ENCODE assay signal across 20 cellular contexts in the genomic region with DNA sequence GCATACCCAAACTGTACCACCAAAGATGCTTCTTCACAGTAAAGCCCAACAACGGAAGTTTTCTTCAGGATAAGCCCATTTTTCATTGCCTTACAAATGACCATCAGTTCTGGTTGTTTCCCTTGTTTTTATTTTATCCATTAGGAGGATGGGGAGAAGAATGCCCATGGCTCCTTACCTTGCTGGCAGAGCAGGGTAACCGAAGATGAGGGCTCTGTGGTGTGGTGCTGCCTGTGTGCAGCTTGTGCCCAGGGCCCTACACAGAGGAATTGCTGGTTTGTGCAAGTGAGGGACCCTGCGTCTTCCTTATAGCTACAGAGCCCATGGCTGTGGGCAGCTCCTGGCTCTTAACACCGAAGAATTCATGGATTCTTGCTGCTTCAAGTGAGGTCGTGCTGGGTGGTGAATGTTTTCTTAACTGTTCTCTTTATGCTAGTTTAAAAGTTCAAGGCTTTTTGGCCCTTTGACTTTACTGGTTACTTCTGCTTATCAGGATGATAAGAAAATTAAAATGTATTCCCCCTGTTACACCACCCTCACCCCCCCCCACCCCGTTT.
A peak's percentile ranks its signal among the peaks of the same experiment; 100 is the strongest.
DNase-seq lines count a peak whose midpoint lies in the region; ATAC-seq, FAIRE-seq and TF ChIP-seq lines count a peak whose summit lies in the region.
"Had no signal": no experiment of that assay in that cellular context is flagged by ENCODE, and none has a peak within 500 bp of the region (broad histone marks: within the 10 kb centered on the region; RNA-seq: fewer than 3 reads in every experiment).

No MANE protein-coding gene starts in this region.

- H3K36me3 Mint-ChIP-seq in chondrocyte (ENCODE audit: low read depth): peaks cover 3% of the 10 kb centered on the region

- ATAC-seq in SK-N-SH treated with all-trans-retinoic acid at 6 μM for 48 hours (no peak), GM18511 (IDR thresholded peaks at IDR 0.05; ENCODE audit: unreplicated experiment) (no peak)
- ATAC-seq: left lung, mucosa of descending colon had no signal

- H2BK15ac ChIP-seq in mesendoderm (replicated peaks; ENCODE audit: low read depth): no peak overlapping the region

- no peaks in the 10 kb centered on the region for H3K9me3 Mint-ChIP-seq in chondrocyte (ENCODE audit: low read depth)

- peak overlapping the region; percentile 37 for H3K56ac ChIP-seq in mesendoderm (ENCODE audit: low read length)

- H3K4me3 ChIP-seq in SK-N-SH (ENCODE audit: low read depth in 2 of 2, low read length in 1 of 2) (no peak overlapping the region), mesendoderm (ENCODE audit: low read length) (no peak overlapping the region)
- H3K4me3 ChIP-seq: left lung, mucosa of descending colon, prostate gland, SK-N-MC, testis had no signal

- no peak for TF ChIP-seq RAD21 in SK-N-SH (IDR thresholded peaks at IDR 0.05; ENCODE audit: low read length)

- H3K4me1 Mint-ChIP-seq in chondrocyte (ENCODE audit: low read depth): peaks cover 78% of the 10 kb centered on the region

- no peaks in the 10 kb centered on the region for H3K9me3 ChIP-seq in SK-N-SH
- H3K9me3 ChIP-seq: left lung, mucosa of descending colon, prostate gland, testis had no signal

- H4K8ac ChIP-seq in mesendoderm (ENCODE audit: low read depth, low read length): no peak overlapping the region

- TF ChIP-seq CTCF in SK-N-SH (IDR thresholded peaks at IDR 0.05): no peak
- no peak for TF ChIP-seq CTCF in chondrocyte (IDR thresholded peaks at IDR 0.05)

- no peak overlapping the region for H2BK5ac ChIP-seq in mesendoderm (ENCODE audit: low read length)

- peaks cover 25% of the 10 kb centered on the region for H3K79me1 ChIP-seq in mesendoderm (ENCODE audit: low read length)

- H3K4ac ChIP-seq in mesendoderm (ENCODE audit: low read depth, low read length): no peak overlapping the region

- H3K9ac ChIP-seq in SK-N-SH (no peak overlapping the region), mesendoderm (ENCODE audit: low read length) (no peak overlapping the region)

- no peak for TF ChIP-seq EP300 in SK-N-SH (IDR thresholded peaks at IDR 0.05; ENCODE audit: borderline replicate concordance in 1 of 2, low read depth in 1 of 2, low read length in 1 of 2)

- H3K27ac ChIP-seq in SK-N-SH (ENCODE audit: low read depth in 2 of 2, low read length in 1 of 2) (peak overlapping the region; percentile 51 to 95; a peak in 3 of 4 replicates), mesendoderm (ENCODE audit: low read depth, low read length) (peak overlapping the region; percentile 33)
- H3K27ac ChIP-seq: 22Rv1, HL-60, left lung, prostate gland, SK-N-MC, testis had no signal

- H3K27me3 Mint-ChIP-seq in chondrocyte (ENCODE audit: low read depth): no peaks in the 10 kb centered on the region
- H3K27me3 Mint-ChIP-seq: activated naive CD8-positive, alpha-beta T cell treated with anti-CD3 and anti-CD28 coated beads for 36 hours had no signal

- H2AK5ac ChIP-seq in mesendoderm (ENCODE audit: low read length): no peak overlapping the region

- H4K20me1 ChIP-seq in SK-N-SH (ENCODE audit: insufficient read depth): peaks cover 88% of the 10 kb centered on the region

- DNase-seq in SK-N-SH (no peak), chondrocyte (ENCODE audit: low spot score) (no peak), mesendoderm (peak; percentile 58), RCC 7860 (ENCODE audit: low spot score) (no peak), occipital lobe (lab: John Stamatoyannopoulos, UW) (no peak), DMS53 treated with DMSO at 0.1 percent for 48 hours (lab: John Stamatoyannopoulos, UW; ENCODE audit: unreplicated experiment) (no peak)
- DNase-seq: activated naive CD8-positive, alpha-beta T cell treated with anti-CD3 and anti-CD28 coated beads for 36 hours; EL; left lung; mucosa of descending colon; NCI-H1417; NCI-H510A; testis had no signal

- H3K27me3 ChIP-seq in SK-N-SH (ENCODE audit: insufficient read depth): no peaks in the 10 kb centered on the region
- H3K27me3 ChIP-seq in mesendoderm (ENCODE audit: insufficient read depth, low read length, poor library complexity): no peaks in the 10 kb centered on the region
- H3K27me3 ChIP-seq: left lung, testis had no signal

- no peaks in the 10 kb centered on the region for H3K9me2 ChIP-seq in SK-N-SH

- H4K5ac ChIP-seq in mesendoderm (ENCODE audit: low read length): no peak overlapping the region

- H3K27ac Mint-ChIP-seq in chondrocyte (ENCODE audit: unreplicated experiment): peak overlapping the region; percentile 61

- H3K23ac ChIP-seq in mesendoderm (ENCODE audit: low read length): no peak overlapping the region

- no peak overlapping the region for H3K4me3 Mint-ChIP-seq in chondrocyte (ENCODE audit: unreplicated experiment)
- H3K4me3 Mint-ChIP-seq: activated naive CD8-positive, alpha-beta T cell treated with anti-CD3 and anti-CD28 coated beads for 36 hours had no signal

- FAIRE-seq in RCC 7860 (lab: Jason Lieb, UNC): no peak
- FAIRE-seq: H54 had no signal

- peaks cover 30% of the 10 kb centered on the region for H3F3A ChIP-seq in SK-N-SH (replicated peaks; ENCODE audit: insufficient read depth)

- H3K36me3 ChIP-seq in SK-N-SH (replicated peaks in 1 of 2; ENCODE audit: control insufficient read depth in 1 of 2, insufficient read depth in 2 of 2, low read length in 1 of 2) (no peaks in the 10 kb centered on the region), mesendoderm (ENCODE audit: control insufficient read depth, insufficient read depth, low read length) (no peaks in the 10 kb centered on the region)
- H3K36me3 ChIP-seq: left lung, prostate gland had no signal

- no peak overlapping the region for H2AFZ ChIP-seq in SK-N-SH (ENCODE audit: low read depth)

- peaks cover 100% of the 10 kb centered on the region for H3K79me2 ChIP-seq in SK-N-SH (ENCODE audit: insufficient read depth)
- peaks cover 48% of the 10 kb centered on the region for H3K79me2 ChIP-seq in mesendoderm (ENCODE audit: control insufficient read depth, insufficient read depth, low read length)

- H3K4me1 ChIP-seq in SK-N-SH (ENCODE audit: control insufficient read depth in 1 of 2, insufficient read depth in 2 of 2, low read depth in 1 of 2, low read length in 1 of 2) (peaks cover 58 to 61% of the 10 kb centered on the region in 2 experiments), mesendoderm (ENCODE audit: control insufficient read depth, low read depth, low read length) (peaks cover 14% of the 10 kb centered on the region)
- H3K4me1 ChIP-seq: prostate gland had no signal

- no peak overlapping the region for H2BK120ac ChIP-seq in mesendoderm (ENCODE audit: low read depth, low read length)

- 96% methylated on average over 6 of the region's 6 CpGs for WGBS in SK-N-SH (ENCODE audit: low lambda C conversion rate)
- WGBS in mesendoderm (ENCODE audit: extremely low coverage, insufficient coverage, low lambda C conversion rate): no CpG with 5 or more reads among the region's 6 CpGs

- POLR2A ChIA-PET in SK-N-SH (lab: Yijun Ruan, JAX): no interaction called here

- CTCF ChIA-PET in SK-N-SH (lab: Yijun Ruan, JAX): interaction anchor here (2.0 to 2.4 kb wide), 2 partner anchors 14 to 23 kb away, joined by 9 to 14 read pairs; no protein-coding TSS in a partner anchor

- no peak overlapping the region for H3K18ac ChIP-seq in mesendoderm (ENCODE audit: low read length)

- H3K4me2 ChIP-seq in SK-N-SH (no peak overlapping the region), mesendoderm (ENCODE audit: low read length) (no peak overlapping the region)

TF ChIP-seq in SK-N-SH, 30 proteins besides CTCF, POLR2A, EP300 and RAD21 (continues in another document):
- TF ChIP-seq NFIC (IDR thresholded peaks at IDR 0.05; ENCODE audit: borderline replicate concordance) (no peak), FOXM1 (IDR thresholded peaks at IDR 0.05; ENCODE audit: low read depth) (no peak), ELF1 (IDR thresholded peaks at IDR 0.05) (no peak), TAF1 (IDR thresholded peaks at IDR 0.05; ENCODE audit: borderline replicate concordance, low read depth, low read length) (no peak), SMC3 (IDR thresholded peaks at IDR 0.05; ENCODE audit: low read depth, low read length) (no peak), GATA2 (CRISPR knock-in tag; IDR thresholded peaks at IDR 0.05) (no peak), CHD2 (IDR thresholded peaks at IDR 0.05; ENCODE audit: low read length, partially characterized antibody) (no peak), FOSL2 (IDR thresholded peaks at IDR 0.05; ENCODE audit: borderline replicate concordance, low read depth) (no peak), RFX5 (IDR thresholded peaks at IDR 0.05; ENCODE audit: low read length) (no peak)
- TF ChIP-seq, protein P1, sequence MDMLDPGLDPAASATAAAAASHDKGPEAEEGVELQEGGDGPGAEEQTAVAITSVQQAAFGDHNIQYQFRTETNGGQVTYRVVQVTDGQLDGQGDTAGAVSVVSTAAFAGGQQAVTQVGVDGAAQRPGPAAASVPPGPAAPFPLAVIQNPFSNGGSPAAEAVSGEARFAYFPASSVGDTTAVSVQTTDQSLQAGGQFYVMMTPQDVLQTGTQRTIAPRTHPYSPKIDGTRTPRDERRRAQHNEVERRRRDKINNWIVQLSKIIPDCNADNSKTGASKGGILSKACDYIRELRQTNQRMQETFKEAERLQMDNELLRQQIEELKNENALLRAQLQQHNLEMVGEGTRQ (IDR thresholded peaks at IDR 0.05; ENCODE audit: borderline replicate concordance, low read depth, low read length): no peak

TF ChIP-seq in SK-N-SH treated with all-trans-retinoic acid at 6 μM for 48 hours, 23 proteins besides CTCF, POLR2A, EP300 and RAD21:
- TF ChIP-seq ZNF8 (CRISPR knock-in tag; IDR thresholded peaks at IDR 0.05) (no peak), GLIS3 (CRISPR knock-in tag; IDR thresholded peaks at IDR 0.05) (no peak), CSDC2 (CRISPR knock-in tag; IDR thresholded peaks at IDR 0.05) (no peak), OSR1 (CRISPR knock-in tag; IDR thresholded peaks at IDR 0.05) (no peak), ZC3H10 (CRISPR knock-in tag; IDR thresholded peaks at IDR 0.05) (no peak)
